ENCODE assay signal across 11 cellular contexts in genomic region chr9:110115868-110116542, GRCh38.
DNase-seq lines count a peak whose midpoint lies in the region; ATAC-seq, FAIRE-seq and TF ChIP-seq lines count a peak whose summit lies in the region.
"Had no signal": no experiment of that assay in that cellular context is flagged by ENCODE, and none has a peak within 500 bp of the region (broad histone marks: within the 10 kb centered on the region; RNA-seq: fewer than 3 reads in every experiment).

No MANE protein-coding gene starts in this region.

- H3K4ac ChIP-seq in mesenchymal stem cell (ENCODE audit: low read depth in 1 of 2, low read length in 2 of 2), result peak overlapping the region in 1 of 2 experiments; percentile 47

- no peak overlapping the region for H2AFZ ChIP-seq in ACC112 (ENCODE audit: low read length, unreplicated experiment)
- H2AFZ ChIP-seq in mesenchymal stem cell (ENCODE audit: low read depth, low read length), result no peak overlapping the region
- H2AFZ ChIP-seq in MM.1S (ENCODE audit: low read length), result no peak overlapping the region

- H3K27ac ChIP-seq in ACC112 (ENCODE audit: low read depth, low read length) (peak overlapping the region; percentile 98), coronary artery (peak overlapping the region in 1 of 2 donors; percentile 57), mesenchymal stem cell (ENCODE audit: low read length, poor library complexity, severe bottlenecking) (peak overlapping the region; percentile 91), MM.1S (ENCODE audit: low read length) (no peak overlapping the region), pancreas (no peak overlapping the region)

- no peak overlapping the region for H2AK5ac ChIP-seq in mesenchymal stem cell (ENCODE audit: low read length, severe bottlenecking)

- peaks cover 5% of the 10 kb centered on the region for H3K79me1 ChIP-seq in mesenchymal stem cell (replicated peaks; ENCODE audit: low read length, poor library complexity, severe bottlenecking)

- H4K8ac ChIP-seq in mesenchymal stem cell (ENCODE audit: low read length), result no peak overlapping the region

- peak overlapping the region; percentile 38 for H3K9ac ChIP-seq in mesenchymal stem cell (ENCODE audit: low read length)
- no peak overlapping the region for H3K9ac ChIP-seq in MM.1S (ENCODE audit: low read length)

- H3K79me2 ChIP-seq in ACC112 (ENCODE audit: control insufficient read depth, insufficient read depth, low read length, unreplicated experiment) (peaks cover 80% of the 10 kb centered on the region), MM.1S (ENCODE audit: low read length) (peaks cover 98% of the 10 kb centered on the region)

- no peak for ATAC-seq in pancreas
- ATAC-seq in GM21526 (IDR thresholded peaks at IDR 0.05; ENCODE audit: low FRiP score, unreplicated experiment), result no peak

- 92% methylated on average over 9 of the region's 14 CpGs for WGBS in mesenchymal stem cell
- 89 to 92% methylated on average over 14 of the region's 14 CpGs for WGBS in pancreas, 2 donors

- H3K9me3 ChIP-seq in mesenchymal stem cell (ENCODE audit: control insufficient read depth, low read length) (no peaks in the 10 kb centered on the region), MM.1S (replicated peaks; ENCODE audit: insufficient read depth, low read length) (no peaks in the 10 kb centered on the region), pancreas (no peaks in the 10 kb centered on the region)

- H3K18ac ChIP-seq in mesenchymal stem cell (ENCODE audit: low read depth in 1 of 2, low read length in 2 of 2), result peak overlapping the region; percentile 59 to 77

- intact Hi-C loops in pancreas (cut with DNase I), result no loop called here

- H3K4me1 ChIP-seq in ACC112 (ENCODE audit: control insufficient read depth, insufficient read depth, low read length, unreplicated experiment), result peaks cover 51% of the 10 kb centered on the region
- H3K4me1 ChIP-seq in mesenchymal stem cell (ENCODE audit: control insufficient read depth, insufficient read depth, low read depth, low read length), result peaks cover 10% of the 10 kb centered on the region
- H3K4me1 ChIP-seq in MM.1S (ENCODE audit: low read length), result peaks cover 19% of the 10 kb centered on the region
- H3K4me1 ChIP-seq in pancreas, result no peaks in the 10 kb centered on the region

- no peak for TF ChIP-seq CTCF in coronary artery (IDR thresholded peaks at IDR 0.05)
- TF ChIP-seq CTCF in MM.1S (IDR thresholded peaks at IDR 0.05; ENCODE audit: low read length), result no peak
- no peak for TF ChIP-seq CTCF in pancreas (IDR thresholded peaks at IDR 0.05)

- H3K4me2 ChIP-seq in mesenchymal stem cell (ENCODE audit: low read length, poor library complexity, severe bottlenecking) (no peak overlapping the region), MM.1S (ENCODE audit: low read depth, low read length) (no peak overlapping the region)

- H3K36me3 ChIP-seq in ACC112 (ENCODE audit: insufficient read depth, low read length) (0 out of 2 replicates have a peak, but pooled peaks cover 7% of the 10 kb centered on the region), mesenchymal stem cell (ENCODE audit: control insufficient read depth in 1 of 2, insufficient read depth in 2 of 2, low read depth in 1 of 2, low read length in 2 of 2) (peaks cover 0 to 49% of the 10 kb centered on the region in 2 experiments), MM.1S (replicated peaks; ENCODE audit: insufficient read depth, low read length) (no peaks in the 10 kb centered on the region; the same call in 1 of the 2 replicates), pancreas (no peaks in the 10 kb centered on the region)

- H2BK15ac ChIP-seq in mesenchymal stem cell (ENCODE audit: low read depth, poor library complexity, severe bottlenecking), result no peak overlapping the region

- peak overlapping the region in 1 of 2 experiments; percentile 10 for H2BK12ac ChIP-seq in mesenchymal stem cell (ENCODE audit: low read length in 2 of 2)

- no peaks in the 10 kb centered on the region for H3F3A ChIP-seq in MM.1S (ENCODE audit: insufficient read depth, low read length)

- no peak overlapping the region for H2BK5ac ChIP-seq in mesenchymal stem cell (ENCODE audit: low read depth, low read length, poor library complexity, severe bottlenecking)

- H3K27me3 ChIP-seq in ACC112 (ENCODE audit: insufficient read depth, low read length), result no peaks in the 10 kb centered on the region
- no peaks in the 10 kb centered on the region for H3K27me3 ChIP-seq in mesenchymal stem cell (ENCODE audit: control insufficient read depth in 1 of 2, insufficient read depth in 1 of 2, low read length in 2 of 2)
- no peaks in the 10 kb centered on the region for H3K27me3 ChIP-seq in MM.1S (replicated peaks; ENCODE audit: insufficient read depth, low read length)
- no peaks in the 10 kb centered on the region for H3K27me3 ChIP-seq in pancreas
- H3K27me3 ChIP-seq: dorsolateral prefrontal cortex had no signal

- H4K20me1 ChIP-seq in MM.1S (ENCODE audit: insufficient read depth, low read length), result peaks cover 7% of the 10 kb centered on the region; the same call in 1 of the 2 replicates

- H3K23ac ChIP-seq in mesenchymal stem cell (ENCODE audit: low read length in 2 of 2), result no peak overlapping the region

- FAIRE-seq in pancreas (lab: Jason Lieb, UNC), result no peak

- peak overlapping the region; percentile 30 for H3K4me3 ChIP-seq in ACC112 (ENCODE audit: low read depth, low read length)
- H3K4me3 ChIP-seq in coronary artery, result no peak overlapping the region
- H3K4me3 ChIP-seq in mesenchymal stem cell (ENCODE audit: insufficient read depth in 1 of 2, low read depth in 1 of 2, low read length in 2 of 2), result no peak overlapping the region
- no peak overlapping the region for H3K4me3 ChIP-seq in MM.1S (ENCODE audit: low read length)
- no peak overlapping the region for H3K4me3 ChIP-seq in pancreas
- H3K4me3 ChIP-seq: dorsolateral prefrontal cortex, skin epidermis had no signal

- no peak overlapping the region for H3K14ac ChIP-seq in mesenchymal stem cell (ENCODE audit: low read length in 2 of 2)

- H4K91ac ChIP-seq in mesenchymal stem cell (ENCODE audit: low read length), result no peak overlapping the region

- DNase-seq in HuH-7.5 (ENCODE audit: low spot score), result peak; percentile 69
- peak; percentile 16 for DNase-seq in coronary artery (ENCODE audit: low spot score)
- peak; percentile 96 for DNase-seq in mesenchymal stem cell
- no peak for DNase-seq in MM.1S
- DNase-seq in pancreas, result no peak
- no peak for DNase-seq in SIG-M5 treated with dmso at 0.1 percent for 504 hours (lab: John Stamatoyannopoulos, UW; ENCODE audit: unreplicated experiment)
- DNase-seq: AML-193 had no signal

- H2BK120ac ChIP-seq in mesenchymal stem cell (ENCODE audit: low read depth, low read length), result no peak overlapping the region

- H3K9me2 ChIP-seq in MM.1S (replicated peaks; ENCODE audit: insufficient read depth, low read length), result no peaks in the 10 kb centered on the region

Comparison
In these comparisons a context has a peak if more than half of its experiments do, and no peak if none do; other contexts are left out.
1. H3K27ac ChIP-seq: peak in ACC112 (single experiment) and mesenchymal stem cell (single experiment); none in MM.1S (single experiment) and pancreas (0 of 4).
2. DNase-seq: peak in HuH-7.5 (single experiment), coronary artery (single experiment) and mesenchymal stem cell (single experiment); none in MM.1S (single experiment), pancreas (0 of 6) and SIG-M5 treated with dmso at 0.1 percent for 504 hours (single experiment).